In genomic region chr3:53194218-53195065, GRCh38 we compare ENCODE assay signal across 9 cellular contexts. TPM values are rescaled to one million over a fixed set of nuclear protein-coding genes. Genes with fewer than 3 reads are reported as not detected.
DNase-seq lines count a peak whose midpoint lies in the region; ATAC-seq and TF ChIP-seq lines count a peak whose summit lies in the region.
"Had no signal": no experiment of that assay in that cellular context is flagged by ENCODE, and none has a peak within 500 bp of the region (broad histone marks: within the 10 kb centered on the region; RNA-seq: fewer than 3 reads in every experiment).

No MANE protein-coding gene starts in this region.

- POLR2A ChIA-PET in activated CD4-positive, alpha-beta T cell treated with anti-CD3 and anti-CD28 coated beads for 36 hours (lab: Charles Lee) = interaction anchor here (0.8 kb wide), 1 partner anchor 61 kb away, joined by 3 read pairs; no protein-coding TSS in a partner anchor

- ATAC-seq in activated CD4-positive, alpha-beta T cell treated with anti-CD3 and anti-CD28 coated beads for 36 hours = no peak
- no peak for ATAC-seq in GM21529 (IDR thresholded peaks at IDR 0.05; ENCODE audit: unreplicated experiment)

- CTCF ChIA-PET in activated CD4-positive, alpha-beta T cell treated with anti-CD3 and anti-CD28 coated beads for 36 hours (lab: Charles Lee) = interaction anchor here (0.7 to 3.4 kb wide), 17 partner anchors 9 to 163 kb away, joined by 3 to 69 read pairs (median 4); partner anchors contain the start of gene PRKCD

- no peaks in the 10 kb centered on the region for H3K9me3 Mint-ChIP-seq in endothelial cell (ENCODE audit: unreplicated experiment)
- no peaks in the 10 kb centered on the region for H3K9me3 Mint-ChIP-seq in activated CD4-positive, alpha-beta T cell treated with anti-CD3 and anti-CD28 coated beads for 36 hours (ENCODE audit: low read depth)

- peaks cover 7% of the 10 kb centered on the region for H3K27me3 Mint-ChIP-seq in endothelial cell (ENCODE audit: unreplicated experiment)
- H3K27me3 Mint-ChIP-seq in activated CD4-positive, alpha-beta T cell treated with anti-CD3 and anti-CD28 coated beads for 36 hours = no peaks in the 10 kb centered on the region

- H3K4me1 Mint-ChIP-seq in endothelial cell (ENCODE audit: unreplicated experiment) = peaks cover 27% of the 10 kb centered on the region
- H3K4me1 Mint-ChIP-seq in activated CD4-positive, alpha-beta T cell treated with anti-CD3 and anti-CD28 coated beads for 36 hours = peaks cover 6% of the 10 kb centered on the region

- H3K36me3 Mint-ChIP-seq in endothelial cell (ENCODE audit: low read depth, unreplicated experiment) = peaks cover 7% of the 10 kb centered on the region
- H3K36me3 Mint-ChIP-seq in activated CD4-positive, alpha-beta T cell treated with anti-CD3 and anti-CD28 coated beads for 36 hours (ENCODE audit: low read depth) = peaks cover 5% of the 10 kb centered on the region

- TF ChIP-seq CTCF in C4-2B (conservative IDR thresholded peaks at IDR 0.05) = no peak
- no peak for TF ChIP-seq CTCF in endothelial cell (IDR thresholded peaks at IDR 0.05; ENCODE audit: unreplicated experiment)

- no peak overlapping the region for H3K4me3 Mint-ChIP-seq in endothelial cell (ENCODE audit: unreplicated experiment)
- H3K4me3 Mint-ChIP-seq in activated CD4-positive, alpha-beta T cell treated with anti-CD3 and anti-CD28 coated beads for 36 hours = no peak overlapping the region

- peak overlapping the region; percentile 49 for H3K27ac ChIP-seq in C4-2B

- DNase-seq in NCI-H187 treated with DMSO at 0.1 percent for 48 hours (lab: John Stamatoyannopoulos, UW) = peak; percentile 4
- peak; percentile 41 for DNase-seq in endothelial cell (ENCODE audit: low spot score)
- peak; percentile 34 for DNase-seq in mucosa of gallbladder (ENCODE audit: low spot score)
- no peak for DNase-seq in activated CD4-positive, alpha-beta T cell treated with anti-CD3 and anti-CD28 coated beads for 36 hours
- no peak for DNase-seq in cerebellar nuclear complex (lab: John Stamatoyannopoulos, UW)
- no peak for DNase-seq in anterior cingulate cortex (lab: John Stamatoyannopoulos, UW)
- DNase-seq: MM.1S had no signal

- H3K27ac Mint-ChIP-seq in endothelial cell (ENCODE audit: unreplicated experiment) = no peak overlapping the region
- no peak overlapping the region for H3K27ac Mint-ChIP-seq in activated CD4-positive, alpha-beta T cell treated with anti-CD3 and anti-CD28 coated beads for 36 hours

- intact Hi-C loops in activated CD4-positive, alpha-beta T cell treated with anti-CD3 and anti-CD28 coated beads for 36 hours (cut with DNase I, micrococcal nuclease) = loop anchor here (5.0 to 10.0 kb wide), 3 partner anchors 32 to 452 kb away; partner anchors contain the start of gene PRKCD (in 1 of the 2)

RNA-seq across cellular contexts. Expression of gene PRKCD, which starts 33.4 kb away (rescaled TPM):
- total RNA-seq in endothelial cell (ENCODE audit: unreplicated experiment) (9.9 TPM), mucosa of gallbladder (103 TPM)
- 10 to 100 TPM; 22.0 to 26.5 TPM for total RNA-seq in activated CD4-positive, alpha-beta T cell treated with anti-CD3 and anti-CD28 coated beads for 36 hours

Comparison
In these comparisons a context has a peak if more than half of its experiments do, and no peak if none do; other contexts are left out.
1. DNase-seq: peak in NCI-H187 treated with DMSO at 0.1 percent for 48 hours (single experiment), endothelial cell (single experiment) and mucosa of gallbladder (single experiment); none in activated CD4-positive, alpha-beta T cell treated with anti-CD3 and anti-CD28 coated beads for 36 hours (single experiment), cerebellar nuclear complex (0 of 2) and anterior cingulate cortex (0 of 58).